In the genomic region with DNA sequence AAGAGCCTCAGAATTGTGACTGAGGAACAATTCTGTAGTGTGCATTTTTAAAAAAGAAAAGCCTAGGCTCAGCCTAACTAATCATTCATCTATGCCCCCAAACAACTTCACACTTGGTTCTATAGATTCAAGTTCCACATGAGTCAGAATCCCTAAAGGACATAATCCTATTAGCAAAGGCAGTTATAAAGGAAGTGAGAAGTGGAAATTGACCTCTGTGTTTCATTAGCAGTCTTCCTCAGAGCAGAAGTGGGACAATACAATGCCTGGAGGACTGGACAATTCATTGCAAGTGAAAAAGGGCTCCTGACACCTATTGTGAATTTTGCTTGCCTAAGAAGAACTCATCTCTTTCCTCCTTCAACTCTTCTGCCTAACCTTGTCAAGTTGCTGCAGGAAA, we compare ENCODE assay signal across 1 cellular context.
TF ChIP-seq lines count a peak whose summit lies in the region.

No MANE protein-coding gene starts in this region.

TF ChIP-seq in HepG2, 621 proteins besides CTCF, POLR2A, EP300 and RAD21 (continued from another document):
- TF ChIP-seq, protein P1, sequence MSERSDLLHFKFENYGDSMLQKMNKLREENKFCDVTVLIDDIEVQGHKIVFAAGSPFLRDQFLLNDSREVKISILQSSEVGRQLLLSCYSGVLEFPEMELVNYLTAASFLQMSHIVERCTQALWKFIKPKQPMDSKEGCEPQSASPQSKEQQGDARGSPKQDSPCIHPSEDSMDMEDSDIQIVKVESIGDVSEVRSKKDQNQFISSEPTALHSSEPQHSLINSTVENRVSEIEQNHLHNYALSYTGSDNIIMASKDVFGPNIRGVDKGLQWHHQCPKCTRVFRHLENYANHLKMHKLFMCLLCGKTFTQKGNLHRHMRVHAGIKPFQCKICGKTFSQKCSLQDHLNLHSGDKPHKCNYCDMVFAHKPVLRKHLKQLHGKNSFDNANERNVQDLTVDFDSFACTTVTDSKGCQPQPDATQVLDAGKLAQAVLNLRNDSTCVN (CRISPR knock-in tag; IDR thresholded peaks at IDR 0.05; ENCODE audit: borderline replicate concordance) = no peak
- no peak for TF ChIP-seq BRCA1 (CRISPR knock-in tag; IDR thresholded peaks at IDR 0.05)
- TF ChIP-seq MAFF (IDR thresholded peaks at IDR 0.05; ENCODE audit: low read depth, low read length) = no peak
- TF ChIP-seq EEA1 (CRISPR knock-in tag; IDR thresholded peaks at IDR 0.05; ENCODE audit: borderline replicate concordance) = no peak
- TF ChIP-seq SMC3 (IDR thresholded peaks at IDR 0.05; ENCODE audit: low read length) = no peak
- TF ChIP-seq ZNF138 (CRISPR knock-in tag; IDR thresholded peaks at IDR 0.05; ENCODE audit: low read depth) = no peak
- no peak for TF ChIP-seq RXRB (CRISPR knock-in tag; IDR thresholded peaks at IDR 0.05; ENCODE audit: borderline replicate concordance)
- no peak for TF ChIP-seq ZNF556 (CRISPR knock-in tag; IDR thresholded peaks at IDR 0.05; ENCODE audit: borderline replicate concordance)
- TF ChIP-seq PRPF4 (IDR thresholded peaks at IDR 0.05; ENCODE audit: low read depth, low read length, poor library complexity, severe bottlenecking) = no peak
- TF ChIP-seq, protein P2, sequence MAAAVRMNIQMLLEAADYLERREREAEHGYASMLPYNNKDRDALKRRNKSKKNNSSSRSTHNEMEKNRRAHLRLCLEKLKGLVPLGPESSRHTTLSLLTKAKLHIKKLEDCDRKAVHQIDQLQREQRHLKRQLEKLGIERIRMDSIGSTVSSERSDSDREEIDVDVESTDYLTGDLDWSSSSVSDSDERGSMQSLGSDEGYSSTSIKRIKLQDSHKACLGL (CRISPR knock-in tag; IDR thresholded peaks at IDR 0.05) = no peak
- TF ChIP-seq SYNCRIP (IDR thresholded peaks at IDR 0.05; ENCODE audit: insufficient read depth, low read depth, low read length) = no peak
- no peak for TF ChIP-seq ZNF788 (CRISPR knock-in tag; IDR thresholded peaks at IDR 0.05; ENCODE audit: borderline replicate concordance)
- no peak for TF ChIP-seq CBFB (CRISPR knock-in tag; IDR thresholded peaks at IDR 0.05)
- no peak for TF ChIP-seq AHR (CRISPR knock-in tag; IDR thresholded peaks at IDR 0.05)
